Comparison of ENCODE assay signal across 22 cellular contexts in genomic region chr22:39568278-39568981, GRCh38. TPM values are rescaled to one million over a fixed set of nuclear protein-coding genes. Genes with fewer than 3 reads are reported as not detected.
"Had no signal": no experiment of that assay in that cellular context is flagged by ENCODE, and none has a peak within 500 bp of the region (broad histone marks: within the 10 kb centered on the region; RNA-seq: fewer than 3 reads in every experiment).

No MANE protein-coding gene starts in this region.

- ATAC-seq: gastrocnemius medialis; left lung; stimulated activated naive CD8-positive, alpha-beta T cell treated with anti-CD3 and anti-CD28 coated beads, Interleukin-15, Interleukin-2, amounts not matched to agents 100 U/mL and 50 U/mL, for 24 hours had no signal

- H3K27me3 ChIP-seq: ascending aorta, right atrium auricular region, tibial nerve had no signal

- H3K9me3 ChIP-seq: ascending aorta, gastrocnemius medialis, left lung, prostate gland, right atrium auricular region, tibial nerve had no signal

- FAIRE-seq: kidney had no signal

- H3K36me3 ChIP-seq: ascending aorta, gastrocnemius medialis, left lung, prostate gland, right atrium auricular region, tibial nerve had no signal

- H3K27me3 Mint-ChIP-seq: activated CD4-positive, alpha-beta T cell treated with anti-CD3 and anti-CD28 coated beads, Interleukin-2, amount 10 ng/mL, durations not matched to agents 7 days and 5 days had no signal

- DNase-seq: activated CD4-positive, alpha-beta T cell treated with anti-CD3 and anti-CD28 coated beads, Interleukin-2, amount 10 ng/mL, durations not matched to agents 7 days and 5 days; activated CD4-positive, CD25-positive, alpha-beta regulatory T cell; activated CD8-positive, alpha-beta memory T cell treated with anti-CD3 and anti-CD28 coated beads for 24 hours; activated CD8-positive, alpha-beta memory T cell treated with anti-CD3 and anti-CD28 coated beads, Interleukin-2, amount 50 U/mL, for 48 hours; activated effector memory CD4-positive, alpha-beta T cell treated with anti-CD3 and anti-CD28 coated beads, Interleukin-2, amount 50 U/mL, for 16 hours; activated T-cell treated with anti-CD3 and anti-CD28 coated beads, Interleukin-2, amount 50 U/mL, for 48 hours; gastrocnemius medialis; head of caudate nucleus; kidney; left lung; stimulated activated CD4-positive, alpha-beta T cell treated with anti-CD3 and anti-CD28 coated beads, Interleukin-2, amount 100 ng/mL, for 24 hours; stimulated activated naive CD8-positive, alpha-beta T cell treated with anti-CD3 and anti-CD28 coated beads, Interleukin-15, Interleukin-2, amounts not matched to agents 100 U/mL and 50 U/mL, for 24 hours; T-helper 1 cell; T1000 had no signal

- H3K4me1 Mint-ChIP-seq: neural crest cell had no signal

- H3K4me1 ChIP-seq: ascending aorta, gastrocnemius medialis, left lung, prostate gland, right atrium auricular region, tibial nerve had no signal

- H3K27ac ChIP-seq: ascending aorta, coronary artery, gastrocnemius medialis, left lung, prostate gland, right atrium auricular region, tibial nerve had no signal

- H3K4me3 ChIP-seq: ascending aorta, coronary artery, gastrocnemius medialis, left lung, prostate gland, right atrium auricular region, tibial nerve had no signal

- H3K4me3 Mint-ChIP-seq: activated CD4-positive, alpha-beta T cell treated with anti-CD3 and anti-CD28 coated beads, Interleukin-2, amount 10 ng/mL, durations not matched to agents 7 days and 5 days; neural crest cell had no signal

RNA-seq across cellular contexts. Expression of gene CACNA1I, which starts 2.1 kb away (rescaled TPM):
- total RNA-seq: ascending aorta, gastrocnemius medialis, lung microvascular endothelial cell, skeletal muscle tissue had no signal
